ENCODE assay signal across 13 cellular contexts in the genomic region with DNA sequence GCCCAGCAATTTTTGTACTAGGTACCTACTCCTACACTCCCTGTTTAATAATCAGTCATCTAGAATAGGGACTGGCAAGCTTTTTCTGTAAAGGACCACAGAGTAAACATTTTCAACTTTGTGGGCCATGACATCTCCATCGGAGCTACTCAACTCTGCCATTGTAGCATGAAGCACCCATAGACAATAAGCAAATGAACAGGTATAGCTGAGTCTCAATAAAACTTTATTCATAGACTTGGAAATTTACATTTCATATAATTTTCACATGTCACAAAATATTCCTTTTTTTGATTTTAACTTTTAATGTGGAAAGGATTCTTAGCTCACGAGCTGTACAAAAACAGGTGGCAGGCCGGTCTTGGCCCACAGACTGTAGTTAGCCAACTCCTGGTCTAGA.
DNase-seq lines count a peak whose midpoint lies in the region; ATAC-seq and TF ChIP-seq lines count a peak whose summit lies in the region.
"Had no signal": no experiment of that assay in that cellular context is flagged by ENCODE, and none has a peak within 500 bp of the region (broad histone marks: within the 10 kb centered on the region; RNA-seq: fewer than 3 reads in every experiment).

No MANE protein-coding gene starts in this region.

- H3K27me3 ChIP-seq in mammary epithelial cell (ENCODE audit: insufficient read depth, low read length) (no peaks in the 10 kb centered on the region), stomach (no peaks in the 10 kb centered on the region)

- H3K27ac ChIP-seq in mammary epithelial cell (ENCODE audit: insufficient read depth, low read depth, low read length) (peak overlapping the region; percentile 98), stomach (peak overlapping the region; percentile 58 to 89 (median 79))

- no peaks in the 10 kb centered on the region for H3K9me3 ChIP-seq in mammary epithelial cell (replicated peaks; ENCODE audit: insufficient read depth, low read length)
- no peaks in the 10 kb centered on the region for H3K9me3 ChIP-seq in stomach

- no peaks in the 10 kb centered on the region for H3K36me3 ChIP-seq in mammary epithelial cell (ENCODE audit: insufficient read depth, low read length)
- H3K36me3 ChIP-seq in stomach = no peaks in the 10 kb centered on the region

- peaks cover 96% of the 10 kb centered on the region for H3K79me2 ChIP-seq in mammary epithelial cell (ENCODE audit: insufficient read depth, low read length)

- intact Hi-C loops in mammary epithelial cell (cut with micrococcal nuclease) = loop anchor here (2.0 kb wide), 2 partner anchors 50 to 104 kb away; no protein-coding TSS in a partner anchor
- intact Hi-C loops in stomach (cut with DNase I; ENCODE audit: low total_unique reads) = no loop called here

- no peak for TF ChIP-seq POLR2A in stomach (IDR thresholded peaks at IDR 0.05)

- H3K4me1 ChIP-seq in mammary epithelial cell (ENCODE audit: insufficient read depth, low read length) (peaks cover 69% of the 10 kb centered on the region), stomach (peaks cover 32 to 87% (median 45%) of the 10 kb centered on the region in 4 donors)

- in situ Hi-C loops in mammary epithelial cell (cut with MboI; ENCODE audit: low sequenced_read_pairs in 2 of 2) = no loop called here

- H3K4me3 ChIP-seq in mammary epithelial cell (replicated peaks in 1 of 3; ENCODE audit: insufficient read depth in 1 of 3, low read depth in 2 of 3, low read length in 3 of 3) (no peak overlapping the region), stomach (no peak overlapping the region)
- H3K4me3 ChIP-seq: lung had no signal

- no TSS peak for BruUV-seq in mammary epithelial cell (replicated peaks; lab: Mats Ljungman, UMichigan)

- TF ChIP-seq CTCF in mammary epithelial cell (conservative IDR thresholded peaks at IDR 0.05 in 1 of 2, IDR thresholded peaks at IDR 0.05 in 1 of 2; ENCODE audit: extremely low read depth in 1 of 2, insufficient read depth in 1 of 2, low read depth in 1 of 2, low read length in 2 of 2) (no peak), stomach (IDR thresholded peaks at IDR 0.05) (no peak)

- CTCF ChIA-PET in mammary epithelial cell (lab: Charles Lee; ENCODE audit: low non-redundant PET) = interaction anchor here (0.6 kb wide), 1 partner anchor 670 kb away, joined by 5 read pairs; no protein-coding TSS in a partner anchor

- H2AFZ ChIP-seq in mammary epithelial cell (ENCODE audit: low read depth, low read length) = no peak overlapping the region

- 100% methylated on average over 3 of the region's 3 CpGs for WGBS in mammary epithelial cell (ENCODE audit: low coverage, missing lambda C conversion rate)
- 53 to 76% (median 63%) methylated on average over 3 of the region's 3 CpGs for WGBS in stomach, 5 donors

- no peaks in the 10 kb centered on the region for H4K20me1 ChIP-seq in mammary epithelial cell (ENCODE audit: insufficient read depth, low read length)

- ATAC-seq in GM21529 (IDR thresholded peaks at IDR 0.05; ENCODE audit: unreplicated experiment) (peak; percentile 5), HG03521 (IDR thresholded peaks at IDR 0.05; ENCODE audit: unreplicated experiment) (peak; percentile 8), GM18858 (IDR thresholded peaks at IDR 0.05; ENCODE audit: unreplicated experiment) (no peak), GM18520 (IDR thresholded peaks at IDR 0.05; ENCODE audit: unreplicated experiment) (no peak)

- H3K9ac ChIP-seq in mammary epithelial cell (ENCODE audit: insufficient read depth, low read length) = peak overlapping the region; percentile 90

- no peak for DNase-seq in mammary epithelial cell
- DNase-seq in stomach = no peak
- no peak for DNase-seq in NCI-H2081 treated with DMSO at 0.1 percent for 48 hours (lab: John Stamatoyannopoulos, UW)
- no peak for DNase-seq in NCI-H446 (lab: John Stamatoyannopoulos, UW)
- DNase-seq: activated CD4-positive, alpha-beta T cell treated with anti-CD3 and anti-CD28 coated beads, Interleukin-2, amount 10 ng/mL, durations not matched to agents 24 days and 14 days; activated T-cell treated with anti-CD3 and anti-CD28 coated beads, Interleukin-2, amount 50 U/mL, for 48 hours; nucleus accumbens; T-helper 2 cell had no signal

- dilution Hi-C loops in mammary epithelial cell (cut with HindIII; ENCODE audit: low sequenced_read_pairs) = loop anchor here (5.0 kb wide), 1 partner anchor 54 kb away; no protein-coding TSS in a partner anchor

- no peak for TF ChIP-seq EP300 in stomach (IDR thresholded peaks at IDR 0.05)

- peak overlapping the region; percentile 79 for H3K4me2 ChIP-seq in mammary epithelial cell (ENCODE audit: insufficient read depth, low read depth, low read length)

Comparison
In these comparisons a context has a peak if more than half of its experiments do, and no peak if none do; other contexts are left out.
1. ATAC-seq: peak in GM21529 (single experiment) and HG03521 (single experiment); none in GM18858 (single experiment) and GM18520 (single experiment).